25 cellular contexts compared by ENCODE assay signal in the genomic region with DNA sequence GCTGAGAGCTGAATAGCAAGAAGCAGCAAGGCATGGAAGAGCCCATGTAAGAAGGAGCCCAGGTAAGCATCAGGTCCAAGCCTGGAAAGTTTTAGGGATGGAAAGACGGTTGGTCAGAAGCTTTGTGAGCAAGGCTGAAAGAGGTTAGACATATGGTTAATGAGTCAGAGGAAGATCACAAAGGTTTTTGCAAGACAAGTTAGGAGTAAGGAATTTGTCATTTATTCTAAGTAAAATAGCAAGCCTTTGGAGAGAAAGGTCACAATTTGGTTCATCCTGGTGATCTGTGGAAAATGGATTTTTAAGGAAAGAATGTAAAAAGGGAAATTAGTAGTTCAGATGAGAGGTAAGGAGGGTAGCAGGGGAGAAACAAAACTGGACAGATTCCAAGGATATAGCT.
DNase-seq lines count a peak whose midpoint lies in the region; ATAC-seq and TF ChIP-seq lines count a peak whose summit lies in the region.
"Had no signal": no experiment of that assay in that cellular context is flagged by ENCODE, and none has a peak within 500 bp of the region (broad histone marks: within the 10 kb centered on the region; RNA-seq: fewer than 3 reads in every experiment).

No MANE protein-coding gene starts in this region.

- TF ChIP-seq CTCF in HFFc6 (IDR thresholded peaks at IDR 0.05) = no peak
- no peak for TF ChIP-seq CTCF in foreskin keratinocyte (conservative IDR thresholded peaks at IDR 0.05)

- no peak overlapping the region for H3K27ac ChIP-seq in foreskin keratinocyte
- H3K27ac ChIP-seq: A549, adrenal gland, BLaER1, colonic mucosa, esophagus squamous epithelium, KMS-11, SJCRH30, upper lobe of right lung had no signal

- H3K4me1 ChIP-seq in foreskin keratinocyte = no peaks in the 10 kb centered on the region
- H3K4me1 ChIP-seq: A549, adrenal gland, BLaER1, colonic mucosa, esophagus squamous epithelium, SJCRH30, upper lobe of right lung had no signal

- peak; percentile 6 for DNase-seq in AG08396 (ENCODE audit: low spot score)
- DNase-seq in HFFc6 = peak; percentile 47
- peak; percentile 29 for DNase-seq in amniotic epithelial cell (ENCODE audit: low read depth)
- DNase-seq in foreskin keratinocyte = peak in 1 of 2 donors; percentile 29
- DNase-seq in T-helper 2 cell treated with Interferon-gamma antibody and Interleukin-4, amounts not matched to agents 5 μg/mL and 100 μg/mL, for 36 hours (ENCODE audit: low spot score) = no peak
- no peak for DNase-seq in activated naive CD4-positive, alpha-beta T cell treated with anti-CD3 and anti-CD28 coated beads, Interleukin-2, amount 10 ng/mL, durations not matched to agents 7 days and 5 days
- DNase-seq in activated effector memory CD4-positive, alpha-beta T cell treated with anti-CD3 and anti-CD28 coated beads, Interleukin-2, amount 50 U/mL, for 16 hours = no peak
- DNase-seq: activated T-cell treated with anti-CD3 and anti-CD28 coated beads, Interleukin-2, amount 50 U/mL, for 24 hours; adrenal gland; colonic mucosa; endodermal cell; esophagus squamous epithelium; NCI-H1694 treated with DMSO at 0.1 percent for 48 hours; NCI-H2171; NCI-H510A treated with DMSO at 0.1 percent for 48 hours; SJCRH30; small intestine; substantia nigra; T-helper 1 cell; upper lobe of right lung had no signal

- H3K27ac Mint-ChIP-seq in HFFc6 = peak overlapping the region; percentile 25
- no peak overlapping the region for H3K27ac Mint-ChIP-seq in T-helper 2 cell treated with Interferon-gamma antibody and Interleukin-4, amounts not matched to agents 5 μg/mL and 100 μg/mL, for 36 hours
- H3K27ac Mint-ChIP-seq in activated naive CD4-positive, alpha-beta T cell treated with anti-CD3 and anti-CD28 coated beads, Interleukin-2, amount 10 ng/mL, durations not matched to agents 7 days and 5 days = no peak overlapping the region
- H3K27ac Mint-ChIP-seq: activated T-cell treated with anti-CD3 and anti-CD28 coated beads, Interleukin-2, amount 50 U/mL, for 24 hours; endodermal cell had no signal

- H3K27me3 Mint-ChIP-seq in HFFc6 (ENCODE audit: insufficient read depth) = no peaks in the 10 kb centered on the region; the same call in 1 of the 2 replicates
- no peaks in the 10 kb centered on the region for H3K27me3 Mint-ChIP-seq in T-helper 2 cell treated with Interferon-gamma antibody and Interleukin-4, amounts not matched to agents 5 μg/mL and 100 μg/mL, for 36 hours (ENCODE audit: low read depth)
- no peaks in the 10 kb centered on the region for H3K27me3 Mint-ChIP-seq in activated naive CD4-positive, alpha-beta T cell treated with anti-CD3 and anti-CD28 coated beads, Interleukin-2, amount 10 ng/mL, durations not matched to agents 7 days and 5 days
- H3K27me3 Mint-ChIP-seq: activated T-cell treated with anti-CD3 and anti-CD28 coated beads, Interleukin-2, amount 50 U/mL, for 24 hours had no signal

- H3K9me3 Mint-ChIP-seq in HFFc6 = no peaks in the 10 kb centered on the region
- H3K9me3 Mint-ChIP-seq in T-helper 2 cell treated with Interferon-gamma antibody and Interleukin-4, amounts not matched to agents 5 μg/mL and 100 μg/mL, for 36 hours = no peaks in the 10 kb centered on the region
- H3K9me3 Mint-ChIP-seq in activated naive CD4-positive, alpha-beta T cell treated with anti-CD3 and anti-CD28 coated beads, Interleukin-2, amount 10 ng/mL, durations not matched to agents 7 days and 5 days = peaks cover 2% of the 10 kb centered on the region
- H3K9me3 Mint-ChIP-seq: activated T-cell treated with anti-CD3 and anti-CD28 coated beads, Interleukin-2, amount 50 U/mL, for 24 hours; endodermal cell had no signal

- CTCF ChIA-PET in activated naive CD4-positive, alpha-beta T cell treated with anti-CD3 and anti-CD28 coated beads, Interleukin-2, amount 10 ng/mL, durations not matched to agents 7 days and 5 days (lab: Charles Lee) = no interaction called here

- H3K27me3 ChIP-seq in foreskin keratinocyte = no peaks in the 10 kb centered on the region
- H3K27me3 ChIP-seq: adrenal gland, BLaER1, colonic mucosa, esophagus squamous epithelium, SJCRH30, upper lobe of right lung had no signal

- peaks cover 40% of the 10 kb centered on the region for H3K4me1 Mint-ChIP-seq in HFFc6 (ENCODE audit: low read depth)
- H3K4me1 Mint-ChIP-seq in T-helper 2 cell treated with Interferon-gamma antibody and Interleukin-4, amounts not matched to agents 5 μg/mL and 100 μg/mL, for 36 hours (ENCODE audit: low read depth) = no peaks in the 10 kb centered on the region
- H3K4me1 Mint-ChIP-seq in activated naive CD4-positive, alpha-beta T cell treated with anti-CD3 and anti-CD28 coated beads, Interleukin-2, amount 10 ng/mL, durations not matched to agents 7 days and 5 days = no peaks in the 10 kb centered on the region
- H3K4me1 Mint-ChIP-seq: endodermal cell had no signal

- H3K36me3 Mint-ChIP-seq in HFFc6 (ENCODE audit: low read depth) = peaks cover 31% of the 10 kb centered on the region
- H3K36me3 Mint-ChIP-seq in T-helper 2 cell treated with Interferon-gamma antibody and Interleukin-4, amounts not matched to agents 5 μg/mL and 100 μg/mL, for 36 hours (ENCODE audit: low read depth) = peaks cover 3% of the 10 kb centered on the region
- peaks cover 16% of the 10 kb centered on the region for H3K36me3 Mint-ChIP-seq in activated naive CD4-positive, alpha-beta T cell treated with anti-CD3 and anti-CD28 coated beads, Interleukin-2, amount 10 ng/mL, durations not matched to agents 7 days and 5 days

- ATAC-seq in foreskin keratinocyte = peak; percentile 40
- no peak for ATAC-seq in HG02885 (IDR thresholded peaks at IDR 0.05; ENCODE audit: poor library complexity, unreplicated experiment)
- ATAC-seq: A549, Panc1, upper lobe of right lung had no signal

- H3K4me3 Mint-ChIP-seq in HFFc6 = peak overlapping the region; percentile 4; the same call in 1 of the 2 replicates
- H3K4me3 Mint-ChIP-seq in T-helper 2 cell treated with Interferon-gamma antibody and Interleukin-4, amounts not matched to agents 5 μg/mL and 100 μg/mL, for 36 hours = no peak overlapping the region
- no peak overlapping the region for H3K4me3 Mint-ChIP-seq in activated naive CD4-positive, alpha-beta T cell treated with anti-CD3 and anti-CD28 coated beads, Interleukin-2, amount 10 ng/mL, durations not matched to agents 7 days and 5 days
- H3K4me3 Mint-ChIP-seq: activated T-cell treated with anti-CD3 and anti-CD28 coated beads, Interleukin-2, amount 50 U/mL, for 24 hours; endodermal cell had no signal

Comparison
In these comparisons a context has a peak if more than half of its experiments do, and no peak if none do; other contexts are left out.
1. DNase-seq: peak in AG08396 (single experiment), HFFc6 (single experiment) and amniotic epithelial cell (single experiment); none in T-helper 2 cell treated with Interferon-gamma antibody and Interleukin-4, amounts not matched to agents 5 μg/mL and 100 μg/mL, for 36 hours (single experiment), activated naive CD4-positive, alpha-beta T cell treated with anti-CD3 and anti-CD28 coated beads, Interleukin-2, amount 10 ng/mL, durations not matched to agents 7 days and 5 days (single experiment) and activated effector memory CD4-positive, alpha-beta T cell treated with anti-CD3 and anti-CD28 coated beads, Interleukin-2, amount 50 U/mL, for 16 hours (single experiment).